33 cellular contexts compared by ENCODE assay signal in genomic region chr10:102970941-102971340, GRCh38. TPM values are rescaled to one million over a fixed set of nuclear protein-coding genes. Genes with fewer than 3 reads are reported as not detected.
DNase-seq lines count a peak whose midpoint lies in the region; ATAC-seq, FAIRE-seq and TF ChIP-seq lines count a peak whose summit lies in the region.
"Had no signal": no experiment of that assay in that cellular context is flagged by ENCODE, and none has a peak within 500 bp of the region (broad histone marks: within the 10 kb centered on the region; RNA-seq: fewer than 3 reads in every experiment).

No MANE protein-coding gene starts in this region.

- H3K9me1 ChIP-seq in IMR-90 (ENCODE audit: insufficient read depth, low read length), result 0 out of 2 replicates have a peak, but pooled peaks cover 7% of the 10 kb centered on the region

- TF ChIP-seq EP300 in HepG2 (IDR thresholded peaks at IDR 0.05; ENCODE audit: low read depth in 2 of 2, low read length in 2 of 2) (peak in 1 of 2 experiments; percentile 15; a peak in 1 of 4 replicates), HepG2 (CRISPR knock-in tag; IDR thresholded peaks at IDR 0.05; ENCODE audit: borderline replicate concordance) (no peak)

- no peak overlapping the region for H3K18ac ChIP-seq in IMR-90 (ENCODE audit: low read depth, low read length)

- H3K4me1 ChIP-seq in HepG2 (ENCODE audit: insufficient read depth, low read length), result peaks cover 37% of the 10 kb centered on the region
- peaks cover 0 to 10% (median 4%) of the 10 kb centered on the region in 4 donors for H3K4me1 ChIP-seq in right lobe of liver
- H3K4me1 ChIP-seq in IMR-90 (ENCODE audit: control insufficient read depth, insufficient read depth, low read length), result peaks cover 5% of the 10 kb centered on the region; the same call in 1 of the 2 replicates
- peaks cover 28 to 47% of the 10 kb centered on the region in 2 experiments for H3K4me1 ChIP-seq in neutrophil (ENCODE audit: control insufficient read depth in 1 of 2, insufficient read depth in 1 of 2, low read depth in 1 of 2, low read length in 1 of 2)
- H3K4me1 ChIP-seq: BE2C; BLaER1; BLaER1 treated with 17β-estradiol and CSF1 and Interleukin-3, amounts not matched to agents 10 nM and 100 nM had no signal

- BruUV-seq in HepG2 (replicated peaks; lab: Mats Ljungman, UMichigan), result no TSS peak
- BruUV-seq in IMR-90 (replicated peaks; lab: Mats Ljungman, UMichigan), result no TSS peak

- ATAC-seq in HepG2, result peak; percentile 93
- ATAC-seq in right lobe of liver, result no peak
- ATAC-seq in IMR-90 (ENCODE audit: low read depth), result no peak
- no peak for ATAC-seq in GM18517 (IDR thresholded peaks at IDR 0.05; ENCODE audit: unreplicated experiment)
- ATAC-seq: CD8-positive, alpha-beta T cell had no signal

- 0 out of 2 replicates have a peak overlapping the region, but pooled peaks have one; percentile 29 for H3K23ac ChIP-seq in IMR-90 (ENCODE audit: low read depth, low read length)

- TF ChIP-seq RAD21 in HepG2 (CRISPR knock-in tag; IDR thresholded peaks at IDR 0.05), result no peak
- TF ChIP-seq RAD21 in IMR-90 (IDR thresholded peaks at IDR 0.05; ENCODE audit: low read length), result no peak

- FAIRE-seq in HepG2 (lab: Jason Lieb, UNC), result peak; percentile 37
- FAIRE-seq: A204.1, A549, D721Med had no signal

- no peak overlapping the region for H3K4ac ChIP-seq in IMR-90 (ENCODE audit: low read depth, low read length)

- no peaks in the 10 kb centered on the region for H3K27me3 ChIP-seq in HepG2 (ENCODE audit: control insufficient read depth in 1 of 2, insufficient read depth in 2 of 2, low read length in 2 of 2)
- H3K27me3 ChIP-seq in right lobe of liver, result no peaks in the 10 kb centered on the region
- H3K27me3 ChIP-seq in IMR-90 (ENCODE audit: control insufficient read depth, insufficient read depth, low read length), result no peaks in the 10 kb centered on the region
- H3K27me3 ChIP-seq in neutrophil, result no peaks in the 10 kb centered on the region
- H3K27me3 ChIP-seq: BE2C; BLaER1; BLaER1 treated with 17β-estradiol and CSF1 and Interleukin-3, amounts not matched to agents 10 nM and 100 nM had no signal

- intact Hi-C loops in HepG2 (cut with micrococcal nuclease; ENCODE audit: unreplicated experiment) (no loop called here), right lobe of liver (cut with DNase I) (no loop called here), IMR-90 (cut with micrococcal nuclease) (no loop called here)

- no peak overlapping the region for H3K14ac ChIP-seq in IMR-90 (replicated peaks; ENCODE audit: low read depth, low read length)

- no peak overlapping the region; the same call in 1 of the 2 replicates for H2AK5ac ChIP-seq in IMR-90 (ENCODE audit: low read depth, low read length)

- peaks cover 20% of the 10 kb centered on the region for H3K79me2 ChIP-seq in HepG2 (ENCODE audit: insufficient read depth, low read length)

- H2BK20ac ChIP-seq in IMR-90 (ENCODE audit: low read depth, low read length), result no peak overlapping the region

- no peak overlapping the region for H2BK120ac ChIP-seq in IMR-90 (ENCODE audit: low read depth, low read length)

- POLR2A ChIA-PET in HepG2 (lab: Yijun Ruan, JAX) (interaction anchor here (0.6 kb wide), 2 partner anchors 15 to 53 kb away, joined by 4 to 5 read pairs; partner anchors contain the start of gene CNNM2), IMR-90 (lab: Charles Lee; ENCODE audit: unreplicated experiment) (no interaction called here)

- H2BK5ac ChIP-seq in IMR-90 (ENCODE audit: low read depth, low read length, poor library complexity, severe bottlenecking), result no peak overlapping the region

- H4K20me1 ChIP-seq in HepG2 (ENCODE audit: insufficient read depth, low read length) (no peaks in the 10 kb centered on the region), IMR-90 (ENCODE audit: insufficient read depth, low read length) (peaks cover 7% of the 10 kb centered on the region; the same call in 1 of the 2 replicates)
- H4K20me1 ChIP-seq: BLaER1; BLaER1 treated with 17β-estradiol and CSF1 and Interleukin-3, amounts not matched to agents 10 nM and 100 nM had no signal

- DNase-seq in HepG2 (ENCODE audit: low spot score) (peak; percentile 62), right lobe of liver (no peak), IMR-90 (no peak), GM13976 (ENCODE audit: low spot score) (no peak)
- DNase-seq: 8988T; ACHN; AML-193; BE2C; C1 segment of cervical spinal cord; Caco-2; Calu3; CD4-positive, alpha-beta memory T cell; CD4-positive, alpha-beta T cell; CD4-positive, CD25-positive, alpha-beta regulatory T cell; CD8-positive, alpha-beta memory T cell; CD8-positive, alpha-beta T cell; COR-L47; DMS 273 treated with DMSO at 0.1 percent for 48 hours; DMS153; DMS53; DMS79; DMS79 treated with DMSO at 0.1 percent for 48 hours; DND-41; EL had no signal

- in situ Hi-C loops in HepG2 (cut with HindIII; ENCODE audit: extremely low pct_ligation_motif_present, low pct_unique_long_range_greater_than_20kb), result no loop called here
- in situ Hi-C loops in IMR-90 (cut with MboI; ENCODE audit: low sequenced_read_pairs), result no loop called here
- in situ Hi-C loops in GM13976 (cut with MboI; ENCODE audit: low sequenced_read_pairs, unreplicated experiment), result no loop called here

- 0 out of 4 replicates have a peak overlapping the region, but pooled peaks of 1 of the 2 experiments have one; percentile 5 for H4K8ac ChIP-seq in IMR-90 (ENCODE audit: low read depth in 2 of 2, low read length in 2 of 2)

- dilution Hi-C loops in IMR-90 (cut with HindIII; ENCODE audit: low sequenced_read_pairs, unreplicated experiment), result no loop called here

- no peaks in the 10 kb centered on the region for H3K9me3 ChIP-seq in HepG2 (ENCODE audit: low read length)
- H3K9me3 ChIP-seq in right lobe of liver, result no peaks in the 10 kb centered on the region
- H3K9me3 ChIP-seq in IMR-90 (ENCODE audit: control insufficient read depth, insufficient read depth, low read length), result no peaks in the 10 kb centered on the region
- no peaks in the 10 kb centered on the region for H3K9me3 ChIP-seq in neutrophil
- H3K9me3 ChIP-seq: A549; BE2C; BLaER1; BLaER1 treated with 17β-estradiol and CSF1 and Interleukin-3, amounts not matched to agents 10 nM and 100 nM; Caco-2 had no signal

- H3K36me3 ChIP-seq in HepG2 (replicated peaks in 1 of 2; ENCODE audit: control insufficient read depth in 1 of 2, insufficient read depth in 2 of 2, low read length in 2 of 2) (no peaks in the 10 kb centered on the region), right lobe of liver (no peaks in the 10 kb centered on the region), IMR-90 (ENCODE audit: control insufficient read depth, insufficient read depth, low read length) (no peaks in the 10 kb centered on the region), neutrophil (no peaks in the 10 kb centered on the region)
- H3K36me3 ChIP-seq: BE2C; BLaER1; BLaER1 treated with 17β-estradiol and CSF1 and Interleukin-3, amounts not matched to agents 10 nM and 100 nM had no signal

- peak overlapping the region; percentile 42 for H3K4me2 ChIP-seq in HepG2 (ENCODE audit: low read depth, low read length)
- no peak overlapping the region for H3K4me2 ChIP-seq in IMR-90 (ENCODE audit: low read depth, low read length)
- H3K4me2 ChIP-seq: A549; BLaER1; BLaER1 treated with 17β-estradiol and CSF1 and Interleukin-3, amounts not matched to agents 10 nM and 100 nM had no signal

- H3K79me1 ChIP-seq in IMR-90 (ENCODE audit: low read depth in 1 of 2, low read length in 2 of 2), result peaks cover 18 to 62% of the 10 kb centered on the region in 2 experiments

- H4K5ac ChIP-seq in IMR-90 (ENCODE audit: low read depth, low read length), result no peak overlapping the region

- H4K91ac ChIP-seq in IMR-90 (ENCODE audit: insufficient read depth, low read depth, low read length), result no peak overlapping the region

- no peak for TF ChIP-seq CTCF in HepG2 (CRISPR knock-in tag; IDR thresholded peaks at IDR 0.05)
- TF ChIP-seq CTCF in right lobe of liver (IDR thresholded peaks at IDR 0.05), result no peak
- no peak for TF ChIP-seq CTCF in IMR-90 (conservative IDR thresholded peaks at IDR 0.05; ENCODE audit: low read depth, low read length)
- no peak for TF ChIP-seq CTCF in neutrophil (IDR thresholded peaks at IDR 0.05)
- no peak for TF ChIP-seq CTCF in GM13976 (IDR thresholded peaks at IDR 0.05; ENCODE audit: borderline replicate concordance, control extremely low read depth, extremely low read depth, insufficient read depth, missing control alignments)

- no peak overlapping the region for H2BK15ac ChIP-seq in IMR-90 (ENCODE audit: low read depth, low read length)

- CTCF ChIA-PET in HepG2 (lab: Yijun Ruan, JAX; ENCODE audit: low intra/inter-chr PET ratio, low total read pairs), result no interaction called here
- CTCF ChIA-PET in IMR-90 (lab: Yijun Ruan, JAX), result no interaction called here

- H2AFZ ChIP-seq in HepG2 (ENCODE audit: low read length) (no peak overlapping the region), IMR-90 (replicated peaks; ENCODE audit: low read length, poor library complexity) (no peak overlapping the region)

- no peak for TF ChIP-seq POLR2A in HepG2 (IDR thresholded peaks at IDR 0.05; ENCODE audit: insufficient read depth in 1 of 2, low read depth in 2 of 2, low read length in 2 of 2)
- TF ChIP-seq POLR2A in right lobe of liver (IDR thresholded peaks at IDR 0.05), result no peak
- no peak for TF ChIP-seq POLR2A in IMR-90 (IDR thresholded peaks at IDR 0.05; ENCODE audit: low read depth, low read length)

- WGBS in HepG2 (ENCODE audit: low lambda C conversion rate), result 5% methylated on average over 1 of the region's 1 CpG
- no CpG with 5 or more reads among the region's 1 CpG for WGBS in right lobe of liver (ENCODE audit: insufficient coverage, low coverage, low lambda C conversion rate, missing lambda C conversion rate)
- WGBS in IMR-90 (ENCODE audit: extremely low coverage in 2 of 2, insufficient read length in 1 of 2), 2 experiments, result no CpG with 5 or more reads among the region's 1 CpG

- no peak overlapping the region for H2AK9ac ChIP-seq in IMR-90 (replicated peaks; ENCODE audit: low read depth, low read length, poor library complexity)

- H3K9ac ChIP-seq in HepG2 (ENCODE audit: insufficient read depth, low read depth, low read length) (no peak overlapping the region), IMR-90 (ENCODE audit: low read depth, low read length) (no peak overlapping the region)
- H3K9ac ChIP-seq: BLaER1; BLaER1 treated with 17β-estradiol and CSF1 and Interleukin-3, amounts not matched to agents 10 nM and 100 nM had no signal

- H3K4me3 ChIP-seq in HepG2 (replicated peaks in 1 of 3; ENCODE audit: insufficient read depth in 1 of 3, low read depth in 2 of 3, low read length in 3 of 3) (no peak overlapping the region), right lobe of liver (no peak overlapping the region), IMR-90 (ENCODE audit: insufficient read depth, low read depth, low read length) (no peak overlapping the region), neutrophil (ENCODE audit: low read depth in 1 of 2, low read length in 1 of 2) (no peak overlapping the region)
- H3K4me3 ChIP-seq: A549; BLaER1; BLaER1 treated with 17β-estradiol and CSF1 and Interleukin-3, amounts not matched to agents 10 nM and 100 nM had no signal

- no peak overlapping the region for H3K56ac ChIP-seq in IMR-90 (ENCODE audit: extremely low read depth, insufficient read depth, low read length)

- H3K27ac ChIP-seq in HepG2 (ENCODE audit: extremely low read length, insufficient read depth, low read length) (peak overlapping the region; percentile 60), right lobe of liver (no peak overlapping the region), IMR-90 (ENCODE audit: insufficient read depth, low read length) (no peak overlapping the region), neutrophil (peak overlapping the region; percentile 54)
- H3K27ac ChIP-seq: 22Rv1; A549; BLaER1; BLaER1 treated with 17β-estradiol and CSF1 and Interleukin-3, amounts not matched to agents 10 nM and 100 nM; C4-2B had no signal

RNA-seq across cellular contexts. Expression of gene CNNM2, which starts 52.8 kb away (rescaled TPM):
- 3.4 and 9.0 TPM in 2 replicates for total RNA-seq in HepG2 (2016; rRNA removed; fragmentation: Illumina TruSeq; extraction: Trizol)
- 1.8 and 2.3 TPM in 2 replicates for total RNA-seq in HepG2 (2016; cell fraction: cytosol; rRNA removed; fragmentation: Illumina TruSeq; extraction: Trizol; ENCODE audit: low read depth)
- 3.0 and 9.2 TPM in 2 replicates for total RNA-seq in HepG2 (2016; cell fraction: insoluble cytoplasmic fraction; rRNA removed; fragmentation: Illumina TruSeq; extraction: Trizol)
- 4.6 and 5.3 TPM in 2 replicates for total RNA-seq in HepG2 (2016; cell fraction: membrane; rRNA removed; fragmentation: Illumina TruSeq; extraction: Trizol)
- total RNA-seq in HepG2 (2016; cell fraction: nucleus; rRNA removed; fragmentation: Illumina TruSeq; extraction: Trizol), result 13.9 and 15.9 TPM in 2 replicates
- 7.1 and 9.2 TPM in 2 replicates for polyA plus RNA-seq in HepG2 (2011; rRNA removed)
- polyA plus RNA-seq in HepG2 (2011; cell fraction: cytosol; rRNA removed), result 5.6 and 7.4 TPM in 2 replicates
- polyA plus RNA-seq in HepG2 (2011; cell fraction: nucleus; rRNA removed), result 13.5 and 15.9 TPM in 2 replicates
- 11.1 and 11.8 TPM in 2 replicates for polyA plus RNA-seq in HepG2 (2012)
- polyA plus RNA-seq in HepG2 (2016; cell fraction: cytosol; fragmentation: Illumina TruSeq; extraction: Trizol; ENCODE audit: low read depth), result 1.2 TPM in 2 replicates
- 4.0 and 4.9 TPM in 2 replicates for polyA plus RNA-seq in HepG2 (2016; cell fraction: insoluble cytoplasmic fraction; fragmentation: Illumina TruSeq; extraction: Trizol; ENCODE audit: low read depth)
- 2.7 and 2.8 TPM in 2 replicates for polyA plus RNA-seq in HepG2 (2016; cell fraction: membrane; fragmentation: Illumina TruSeq; extraction: Trizol; ENCODE audit: low read depth)
- polyA plus RNA-seq in HepG2 (2016; cell fraction: nucleus; fragmentation: Illumina TruSeq; extraction: Trizol; ENCODE audit: insufficient read depth, low read depth), result 12.3 and 12.4 TPM in 2 replicates
- polyA minus RNA-seq in HepG2 (2011; rRNA and poly(A)+ RNA removed; ENCODE audit: low replicate concordance), result 27.8 and 28.3 TPM in 2 replicates
- polyA minus RNA-seq in HepG2 (2011; cell fraction: cytosol; rRNA and poly(A)+ RNA removed), result 8.1 and 9.1 TPM in 2 replicates
- polyA minus RNA-seq in HepG2 (2011; cell fraction: nucleus; rRNA and poly(A)+ RNA removed), result 17.9 and 20.6 TPM in 2 replicates
- total RNA-seq in right lobe of liver, result 1 to 10 TPM; 5.2 to 7.6 (median 6.5) TPM
- total RNA-seq in IMR-90 (2012; rRNA removed), result 5.6 and 6.4 TPM in 2 replicates
- polyA plus RNA-seq in IMR-90 (2012; rRNA removed), result 4.7 and 5.6 TPM in 2 replicates
- polyA plus RNA-seq in IMR-90 (2012; cell fraction: cytosol; rRNA removed), result 4.4 and 9.1 TPM in 2 replicates
- polyA plus RNA-seq in IMR-90 (2012; cell fraction: nucleus; rRNA removed; ENCODE audit: low replicate concordance), result 9.1 and 11.0 TPM in 2 replicates

Comparison
In these comparisons a context has a peak if more than half of its experiments do, and no peak if none do; other contexts are left out.
1. H3K27ac ChIP-seq: peak in HepG2 (single experiment) and neutrophil (single experiment); none in right lobe of liver (0 of 3) and IMR-90 (single experiment).